Comparison of ENCODE assay signal across 16 cellular contexts in the genomic region with DNA sequence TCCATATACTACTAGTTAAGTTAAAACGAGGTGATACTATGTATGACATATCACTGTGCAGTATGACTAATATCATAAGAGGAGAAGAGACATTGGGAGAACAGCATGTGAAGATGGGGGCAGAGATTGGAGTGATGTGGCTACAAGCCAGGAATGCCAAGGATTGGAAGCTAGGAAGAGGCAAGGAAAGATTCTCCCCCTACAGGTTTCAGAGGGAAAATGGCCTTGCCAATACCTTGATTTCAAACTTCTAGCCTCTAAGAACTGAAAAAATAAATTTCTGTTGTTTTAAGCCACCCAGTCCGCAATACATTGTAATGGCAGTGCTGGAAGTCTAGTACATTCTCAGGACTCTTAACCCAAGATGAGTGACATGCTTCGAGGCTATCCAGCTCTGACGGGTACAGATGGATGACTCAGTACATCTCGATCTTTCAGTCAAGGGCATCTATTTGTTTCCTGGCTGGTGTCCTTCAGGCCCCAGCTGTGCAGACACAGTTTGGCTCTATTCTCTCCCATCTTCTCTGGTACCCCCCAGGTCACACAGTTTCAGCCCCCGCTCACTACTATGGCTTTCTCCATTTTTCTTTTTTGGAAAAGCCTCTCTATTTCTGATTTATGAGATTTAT. TPM values are rescaled to one million over a fixed set of nuclear protein-coding genes. Genes with fewer than 3 reads are reported as not detected.
DNase-seq lines count a peak whose midpoint lies in the region; ATAC-seq and TF ChIP-seq lines count a peak whose summit lies in the region.
"Had no signal": no experiment of that assay in that cellular context is flagged by ENCODE, and none has a peak within 500 bp of the region (broad histone marks: within the 10 kb centered on the region; RNA-seq: fewer than 3 reads in every experiment).

No MANE protein-coding gene starts in this region.

- no peak overlapping the region for H3K4me3 Mint-ChIP-seq in chondrocyte (ENCODE audit: unreplicated experiment)
- H3K4me3 Mint-ChIP-seq: activated T-cell treated with anti-CD3 and anti-CD28 coated beads, Interleukin-2, amount 50 U/mL, for 24 hours had no signal

- DNase-seq in NCI-H1092 treated with DMSO at 0.1 percent for 48 hours (lab: John Stamatoyannopoulos, UW): peak; percentile 56
- no peak for DNase-seq in NCI-H1092 (lab: John Stamatoyannopoulos, UW)
- peak; percentile 6 for DNase-seq in MG63
- DNase-seq in chondrocyte (ENCODE audit: low spot score): no peak
- DNase-seq in retinal pigment epithelial cell (ENCODE audit: low read depth): no peak
- DNase-seq in activated T-cell treated with anti-CD3 and anti-CD28 coated beads, Interleukin-2, amount 50 U/mL, for 48 hours: no peak
- DNase-seq in upper lobe of left lung: no peak
- DNase-seq in body of pancreas: no peak
- DNase-seq: activated CD4-positive, CD25-positive, alpha-beta regulatory T cell treated with anti-CD3 and anti-CD28 coated beads, Interleukin-2, amount 50 U/mL, for 72 hours; activated T-cell treated with anti-CD3 and anti-CD28 coated beads, Interleukin-2, amount 50 U/mL, for 24 hours; aorta; DMS79; heart right ventricle; NCI-H187; small intestine had no signal

- H3K36me3 Mint-ChIP-seq in chondrocyte (ENCODE audit: low read depth): no peaks in the 10 kb centered on the region

- H3K27ac ChIP-seq in upper lobe of left lung (no peak overlapping the region), body of pancreas (no peak overlapping the region)
- H3K27ac ChIP-seq: heart right ventricle, thoracic aorta had no signal

- no peaks in the 10 kb centered on the region for H3K36me3 ChIP-seq in MG63
- no peaks in the 10 kb centered on the region for H3K36me3 ChIP-seq in upper lobe of left lung
- H3K36me3 ChIP-seq in body of pancreas (replicated peaks in 1 of 2; ENCODE audit: insufficient read depth in 1 of 2, low read depth in 2 of 2): no peaks in the 10 kb centered on the region
- H3K36me3 ChIP-seq: heart right ventricle, thoracic aorta had no signal

- TF ChIP-seq POLR2A in upper lobe of left lung (IDR thresholded peaks at IDR 0.05): no peak
- no peak for TF ChIP-seq POLR2A in body of pancreas (IDR thresholded peaks at IDR 0.05)

- H3K27me3 ChIP-seq in MG63 (no peaks in the 10 kb centered on the region), upper lobe of left lung (no peaks in the 10 kb centered on the region), body of pancreas (no peaks in the 10 kb centered on the region)
- H3K27me3 ChIP-seq: heart right ventricle had no signal

- peak; percentile 44 for TF ChIP-seq CTCF in chondrocyte (IDR thresholded peaks at IDR 0.05)
- peak; percentile 13 for TF ChIP-seq CTCF in retinal pigment epithelial cell (conservative IDR thresholded peaks at IDR 0.05; ENCODE audit: low read depth, low read length)
- no peak for TF ChIP-seq CTCF in upper lobe of left lung (IDR thresholded peaks at IDR 0.05)
- TF ChIP-seq CTCF in body of pancreas (IDR thresholded peaks at IDR 0.05): no peak

- ATAC-seq in upper lobe of left lung (ENCODE audit: low FRiP score in 2 of 2) (no peak), body of pancreas (no peak)

- H3K9me3 ChIP-seq in MG63 (no peaks in the 10 kb centered on the region), upper lobe of left lung (no peaks in the 10 kb centered on the region), body of pancreas (no peaks in the 10 kb centered on the region)
- H3K9me3 ChIP-seq: heart right ventricle, thoracic aorta had no signal

- H3K27me3 Mint-ChIP-seq in chondrocyte (ENCODE audit: low read depth): no peaks in the 10 kb centered on the region
- H3K27me3 Mint-ChIP-seq: activated T-cell treated with anti-CD3 and anti-CD28 coated beads, Interleukin-2, amount 50 U/mL, for 24 hours had no signal

- no peak for TF ChIP-seq EP300 in upper lobe of left lung (IDR thresholded peaks at IDR 0.05)

- intact Hi-C loops in body of pancreas (cut with DNase I): no loop called here

- WGBS in upper lobe of left lung, 2 donors: 82 to 87% methylated on average over 6 of the region's 6 CpGs
- 70 to 81% methylated on average over 6 of the region's 6 CpGs for WGBS in body of pancreas, 2 donors

- no peaks in the 10 kb centered on the region for H3K4me1 ChIP-seq in upper lobe of left lung
- no peaks in the 10 kb centered on the region for H3K4me1 ChIP-seq in body of pancreas

- H3K4me1 Mint-ChIP-seq in chondrocyte (ENCODE audit: low read depth): no peaks in the 10 kb centered on the region

- no peak overlapping the region for H3K27ac Mint-ChIP-seq in chondrocyte (ENCODE audit: unreplicated experiment)
- H3K27ac Mint-ChIP-seq: activated T-cell treated with anti-CD3 and anti-CD28 coated beads, Interleukin-2, amount 50 U/mL, for 24 hours had no signal

- peaks cover 9% of the 10 kb centered on the region for H3K9me3 Mint-ChIP-seq in chondrocyte (ENCODE audit: low read depth)

- H3K4me3 ChIP-seq in MG63 (no peak overlapping the region), retinal pigment epithelial cell (ENCODE audit: low read length) (no peak overlapping the region), upper lobe of left lung (no peak overlapping the region), body of pancreas (no peak overlapping the region)
- H3K4me3 ChIP-seq: heart right ventricle, thoracic aorta had no signal

RNA-seq across cellular contexts. Expression of a gene that starts 55.5 kb away (rescaled TPM):
- not detected in 2 replicates for total RNA-seq in MG63 (2014; rRNA removed; shearing (Covaris generic); ENCODE audit: low replicate concordance)
- total RNA-seq in chondrocyte (not detected in 3 replicates), upper lobe of left lung (1 to 10 TPM; 1.5 to 7.8 (median 2.2) TPM), body of pancreas (under 1 TPM; 0.52 to 0.66 TPM)

Comparison
In these comparisons a context has a peak if more than half of its experiments do, and no peak if none do; other contexts are left out.
1. DNase-seq: peak in NCI-H1092 treated with DMSO at 0.1 percent for 48 hours (single experiment) and MG63 (single experiment); none in NCI-H1092 (single experiment), chondrocyte (single experiment), retinal pigment epithelial cell (single experiment), activated T-cell treated with anti-CD3 and anti-CD28 coated beads, Interleukin-2, amount 50 U/mL, for 48 hours (0 of 2), upper lobe of left lung (0 of 2) and body of pancreas (0 of 4).
2. CTCF ChIP-seq: peak in chondrocyte (single experiment) and retinal pigment epithelial cell (single experiment); none in upper lobe of left lung (0 of 6) and body of pancreas (0 of 7).